Comparison of ENCODE assay signal across 20 cellular contexts in the genomic region with DNA sequence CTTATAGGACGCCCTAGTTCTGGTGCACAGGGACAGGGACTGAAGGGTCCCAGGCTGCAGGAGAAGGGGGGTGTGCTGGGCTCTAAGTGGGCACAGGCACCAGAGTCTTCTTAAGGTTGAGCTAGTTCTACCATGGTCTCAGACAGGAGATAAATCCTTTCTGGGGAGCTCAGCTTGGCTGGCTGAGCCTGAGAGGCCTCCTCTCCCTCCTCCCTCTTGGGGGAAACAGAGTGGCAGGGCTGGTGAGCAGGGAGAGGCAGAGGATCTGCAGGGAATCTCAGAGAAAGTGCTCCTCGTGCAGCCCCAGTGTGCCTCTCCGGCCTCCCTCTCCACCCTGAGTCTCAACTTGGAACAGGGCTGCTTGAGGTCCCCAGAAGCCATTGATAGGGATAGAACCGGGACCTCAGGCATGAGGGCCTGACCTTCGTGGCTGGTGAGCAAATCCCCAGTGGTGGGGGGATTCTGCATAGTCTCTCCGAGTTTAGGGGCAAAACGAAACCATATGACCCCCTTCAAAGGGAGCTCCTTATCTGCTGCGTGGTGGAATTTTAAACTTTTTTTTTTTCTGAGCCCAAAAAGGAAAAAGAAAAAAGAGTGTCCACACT. TPM values are rescaled to one million over a fixed set of nuclear protein-coding genes. Genes with fewer than 3 reads are reported as not detected.
DNase-seq lines count a peak whose midpoint lies in the region; ATAC-seq, FAIRE-seq and TF ChIP-seq lines count a peak whose summit lies in the region.
"Had no signal": no experiment of that assay in that cellular context is flagged by ENCODE, and none has a peak within 500 bp of the region (broad histone marks: within the 10 kb centered on the region; RNA-seq: fewer than 3 reads in every experiment).

No MANE protein-coding gene starts in this region.

- no peak overlapping the region for H2BK120ac ChIP-seq in mesendoderm (ENCODE audit: low read depth, low read length)

- BruUV-seq in endothelial cell of umbilical vein (replicated peaks; lab: Mats Ljungman, UMichigan) = no TSS peak

- no peaks in the 10 kb centered on the region for H3K79me1 ChIP-seq in mesendoderm (ENCODE audit: low read length)

- H3K9ac ChIP-seq in endothelial cell of umbilical vein (replicated peaks; ENCODE audit: extremely low read depth, insufficient read depth, low read length) (no peak overlapping the region), mesendoderm (ENCODE audit: low read length) (no peak overlapping the region)

- peaks cover 0 to 2% of the 10 kb centered on the region in 2 experiments for H3K36me3 ChIP-seq in endothelial cell of umbilical vein (ENCODE audit: control insufficient read depth in 2 of 2, extremely low read depth in 1 of 2, insufficient read depth in 2 of 2, low read length in 2 of 2)
- H3K36me3 ChIP-seq in osteoblast (ENCODE audit: insufficient read depth, low read length) = no peaks in the 10 kb centered on the region
- H3K36me3 ChIP-seq in mesendoderm (ENCODE audit: control insufficient read depth, insufficient read depth, low read length) = no peaks in the 10 kb centered on the region
- H3K36me3 ChIP-seq in testis (ENCODE audit: low read depth, missing control alignments) = no peaks in the 10 kb centered on the region
- H3K36me3 ChIP-seq: SJSA1 had no signal

- in situ Hi-C loops in GM13976 (cut with MboI; ENCODE audit: low sequenced_read_pairs, unreplicated experiment) = loop anchor here (10.0 kb wide), 1 partner anchor 296 kb away; no protein-coding TSS in a partner anchor

- no peaks in the 10 kb centered on the region for H3K9me1 ChIP-seq in endothelial cell of umbilical vein (replicated peaks; ENCODE audit: control insufficient read depth, extremely low read depth, insufficient read depth, low read length)

- H4K8ac ChIP-seq in mesendoderm (ENCODE audit: low read depth, low read length) = no peak overlapping the region

- H4K5ac ChIP-seq in mesendoderm (ENCODE audit: low read length) = no peak overlapping the region

- H2BK15ac ChIP-seq in mesendoderm (replicated peaks; ENCODE audit: low read depth) = no peak overlapping the region

- no peak overlapping the region for H2AK5ac ChIP-seq in mesendoderm (ENCODE audit: low read length)

- no peak for ATAC-seq in GM19463 (IDR thresholded peaks at IDR 0.05; ENCODE audit: unreplicated experiment)
- ATAC-seq: activated CD8-positive, alpha-beta memory T cell treated with anti-CD3 and anti-CD28 coated beads, Interleukin-2, amount 10 ng/mL, durations not matched to agents 7 days and 5 days; effector memory CD8-positive, alpha-beta T cell; Panc1 had no signal

- no peak overlapping the region for H3K4ac ChIP-seq in mesendoderm (ENCODE audit: low read depth, low read length)

- H3K27me3 Mint-ChIP-seq in IgD-negative memory B cell = peaks cover 48% of the 10 kb centered on the region

- no CpG with 5 or more reads among the region's 8 CpGs for whole genome bisulfite sequencing in mesendoderm (ENCODE audit: extremely low coverage, insufficient coverage, low lambda C conversion rate)
- WGBS in testis, 2 donors = 42 to 56% methylated on average over 7 to 8 of the region's 8 CpGs

- POLR2A ChIA-PET in endothelial cell of umbilical vein (lab: Charles Lee) = no interaction called here

- H3K27me3 ChIP-seq in endothelial cell of umbilical vein (ENCODE audit: control insufficient read depth in 2 of 2, insufficient read depth in 2 of 2, low read length in 2 of 2) (peaks cover 43 to 64% of the 10 kb centered on the region in 2 experiments), osteoblast (ENCODE audit: insufficient read depth, low read length) (peaks cover 95% of the 10 kb centered on the region), mesendoderm (ENCODE audit: insufficient read depth, low read length, poor library complexity) (peaks cover 70% of the 10 kb centered on the region), testis (peaks cover 8% of the 10 kb centered on the region)

- dilution Hi-C loops in endothelial cell of umbilical vein (cut with MboI; ENCODE audit: extremely low pct_ligation_motif_present, low sequenced_read_pairs) = no loop called here

- CTCF ChIA-PET in endothelial cell of umbilical vein (lab: Charles Lee) = interaction anchor here (0.6 to 1.0 kb wide), 2 partner anchors 8 to 294 kb away, joined by 3 read pairs; no protein-coding TSS in a partner anchor

- H3K56ac ChIP-seq in mesendoderm (ENCODE audit: low read length) = no peak overlapping the region

- peaks cover 1% of the 10 kb centered on the region for H3K36me3 Mint-ChIP-seq in IgD-negative memory B cell
- H3K36me3 Mint-ChIP-seq: activated CD8-positive, alpha-beta memory T cell treated with anti-CD3 and anti-CD28 coated beads, Interleukin-2, amount 10 ng/mL, durations not matched to agents 7 days and 5 days; activated naive CD4-positive, alpha-beta T cell treated with anti-CD3 and anti-CD28 coated beads, Interleukin-2, amount 50 U/mL, for 24 hours had no signal

- peak overlapping the region; percentile 16 to 90 (median 83) for H3K4me3 Mint-ChIP-seq in IgD-negative memory B cell
- H3K4me3 Mint-ChIP-seq: activated CD8-positive, alpha-beta memory T cell treated with anti-CD3 and anti-CD28 coated beads, Interleukin-2, amount 10 ng/mL, durations not matched to agents 7 days and 5 days; T-helper 1 cell treated with Interleukin-12 subunit alpha and Interleukin-12 subunit beta and Interleukin-4 antibody, amounts not matched to agents 30 μg/mL and 1 μg/mL, for 36 hours had no signal

- TF ChIP-seq POLR2A in endothelial cell of umbilical vein (IDR thresholded peaks at IDR 0.05; ENCODE audit: low read depth, low read length) (no peak), testis (IDR thresholded peaks at IDR 0.05) (no peak)

- no peak overlapping the region for H3K18ac ChIP-seq in mesendoderm (ENCODE audit: low read length)

- peaks cover 20 to 34% (median 29%) of the 10 kb centered on the region in 3 donors for H3K4me1 Mint-ChIP-seq in IgD-negative memory B cell

- DNase-seq in GM13976 (ENCODE audit: low spot score) (peak; percentile 40), endothelial cell of umbilical vein (ENCODE audit: low read depth, low spot score) (no peak), osteoblast (ENCODE audit: insufficient read length, low spot score, missing footprints) (peak; percentile 86), mesendoderm (no peak), testis (no peak)
- DNase-seq: activated CD4-positive, alpha-beta T cell treated with anti-CD3 and anti-CD28 coated beads, Interleukin-2, amount 10 ng/mL, durations not matched to agents 24 days and 14 days; activated CD8-positive, alpha-beta memory T cell treated with anti-CD3 and anti-CD28 coated beads, Interleukin-2, amount 10 ng/mL, durations not matched to agents 7 days and 5 days; effector memory CD8-positive, alpha-beta T cell; GDM1; NCI-H510A had no signal

- no peak overlapping the region for H3K23ac ChIP-seq in mesendoderm (ENCODE audit: low read length)

- H2AFZ ChIP-seq in endothelial cell of umbilical vein (ENCODE audit: low read depth, low read length) = no peak overlapping the region
- no peak overlapping the region for H2AFZ ChIP-seq in osteoblast (ENCODE audit: low read length)

- peak; percentile 67 for FAIRE-seq in endothelial cell of umbilical vein (lab: Jason Lieb, UNC)
- FAIRE-seq: kidney had no signal

- no peak for TF ChIP-seq CTCF in GM13976 (IDR thresholded peaks at IDR 0.05; ENCODE audit: borderline replicate concordance, control extremely low read depth, extremely low read depth, insufficient read depth, missing control alignments)
- no peak for TF ChIP-seq CTCF in endothelial cell of umbilical vein (IDR thresholded peaks at IDR 0.05; ENCODE audit: extremely low read depth in 1 of 2, insufficient read depth in 1 of 2, low read depth in 1 of 2, low read length in 2 of 2)
- TF ChIP-seq CTCF in osteoblast (IDR thresholded peaks at IDR 0.05; ENCODE audit: extremely low read depth, low read depth, low read length) = no peak
- TF ChIP-seq CTCF in testis (IDR thresholded peaks at IDR 0.05) = no peak

- H3K79me2 ChIP-seq in endothelial cell of umbilical vein (ENCODE audit: control insufficient read depth, insufficient read depth, low read length) (no peaks in the 10 kb centered on the region), osteoblast (ENCODE audit: insufficient read depth, low read length) (no peaks in the 10 kb centered on the region), mesendoderm (ENCODE audit: control insufficient read depth, insufficient read depth, low read length) (no peaks in the 10 kb centered on the region)

- peak overlapping the region; percentile 16 to 88 (median 28) for H3K27ac Mint-ChIP-seq in IgD-negative memory B cell
- H3K27ac Mint-ChIP-seq: activated CD4-positive, alpha-beta T cell treated with anti-CD3 and anti-CD28 coated beads, Interleukin-2, amount 10 ng/mL, durations not matched to agents 24 days and 14 days; activated CD8-positive, alpha-beta memory T cell treated with anti-CD3 and anti-CD28 coated beads, Interleukin-2, amount 10 ng/mL, durations not matched to agents 7 days and 5 days; activated naive CD4-positive, alpha-beta T cell treated with anti-CD3 and anti-CD28 coated beads, Interleukin-2, amount 50 U/mL, for 24 hours; activated T-helper 1 cell treated with anti-CD3 and anti-CD28 coated beads, Interleukin-12 subunit alpha, Interleukin-12 subunit beta, Interleukin-2, Interleukin-4 antibody, amounts not matched to agents 30 ng/mL and 10 ng/mL and 1 ng/mL, durations not matched to agents 14 hours and 24 hours and 36 hours; effector memory CD8-positive, alpha-beta T cell; T-helper 1 cell treated with Interleukin-12 subunit alpha and Interleukin-12 subunit beta and Interleukin-4 antibody, amounts not matched to agents 30 μg/mL and 1 μg/mL, for 36 hours had no signal

- no peaks in the 10 kb centered on the region for H4K20me1 ChIP-seq in endothelial cell of umbilical vein (replicated peaks; ENCODE audit: control insufficient read depth, extremely low read depth, insufficient read depth, low read length)
- H4K20me1 ChIP-seq in osteoblast (ENCODE audit: insufficient read depth, low read length) = no peaks in the 10 kb centered on the region

- H3K9me3 Mint-ChIP-seq in IgD-negative memory B cell = no peaks in the 10 kb centered on the region
- H3K9me3 Mint-ChIP-seq: activated CD4-positive, alpha-beta T cell treated with anti-CD3 and anti-CD28 coated beads, Interleukin-2, amount 10 ng/mL, durations not matched to agents 24 days and 14 days; activated naive CD4-positive, alpha-beta T cell treated with anti-CD3 and anti-CD28 coated beads, Interleukin-2, amount 50 U/mL, for 24 hours; activated T-helper 1 cell treated with anti-CD3 and anti-CD28 coated beads, Interleukin-12 subunit alpha, Interleukin-12 subunit beta, Interleukin-2, Interleukin-4 antibody, amounts not matched to agents 30 ng/mL and 10 ng/mL and 1 ng/mL, durations not matched to agents 14 hours and 24 hours and 36 hours; effector memory CD8-positive, alpha-beta T cell; T-helper 1 cell treated with Interleukin-12 subunit alpha and Interleukin-12 subunit beta and Interleukin-4 antibody, amounts not matched to agents 30 μg/mL and 1 μg/mL, for 36 hours had no signal

- H3K4me3 ChIP-seq in endothelial cell of umbilical vein (replicated peaks in 1 of 3; ENCODE audit: insufficient read depth in 1 of 3, low read depth in 1 of 3, low read length in 3 of 3) = peak overlapping the region in 1 of 3 experiments; percentile 46
- no peak overlapping the region for H3K4me3 ChIP-seq in osteoblast (ENCODE audit: insufficient read depth, low read length)
- no peak overlapping the region for H3K4me3 ChIP-seq in mesendoderm (ENCODE audit: low read length)
- H3K4me3 ChIP-seq in testis = no peak overlapping the region
- H3K4me3 ChIP-seq: SJSA1 had no signal

- H3K4me1 ChIP-seq in endothelial cell of umbilical vein (ENCODE audit: control insufficient read depth, extremely low read depth, insufficient read depth, low read length) = peaks cover 17% of the 10 kb centered on the region
- no peaks in the 10 kb centered on the region for H3K4me1 ChIP-seq in osteoblast (ENCODE audit: insufficient read depth, low read length)
- peaks cover 7% of the 10 kb centered on the region for H3K4me1 ChIP-seq in mesendoderm (ENCODE audit: control insufficient read depth, low read depth, low read length)
- peaks cover 14% of the 10 kb centered on the region for H3K4me1 ChIP-seq in testis

- no peak overlapping the region for H2BK5ac ChIP-seq in mesendoderm (ENCODE audit: low read length)

- H3K4me2 ChIP-seq in endothelial cell of umbilical vein (ENCODE audit: insufficient read depth, low read length) (no peak overlapping the region), osteoblast (ENCODE audit: insufficient read depth, low read length) (no peak overlapping the region), mesendoderm (ENCODE audit: low read length) (no peak overlapping the region)

- intact Hi-C loops in endothelial cell of umbilical vein (cut with micrococcal nuclease) (loop anchor here (5.0 kb wide), 2 partner anchors 78 to 648 kb away; no protein-coding TSS in a partner anchor), testis (cut with DNase I; ENCODE audit: low total_unique reads) (no loop called here)

- H3K27ac ChIP-seq in endothelial cell of umbilical vein (ENCODE audit: insufficient read depth, low read depth, low read length) (no peak overlapping the region), osteoblast (ENCODE audit: low read depth, low read length) (no peak overlapping the region), mesendoderm (ENCODE audit: low read depth, low read length) (no peak overlapping the region), testis (no peak overlapping the region)
- H3K27ac ChIP-seq: SJSA1 had no signal

- H3K9me3 ChIP-seq in endothelial cell of umbilical vein (replicated peaks; ENCODE audit: control insufficient read depth, insufficient read depth, low read length) (no peaks in the 10 kb centered on the region), osteoblast (ENCODE audit: low read depth, low read length) (no peaks in the 10 kb centered on the region), testis (no peaks in the 10 kb centered on the region)
- H3K9me3 ChIP-seq: SJSA1 had no signal

RNA-seq across cellular contexts. Expression of gene GDF7, which starts 2.0 kb away (rescaled TPM):
- 0.74 TPM for polyA plus RNA-seq in IgD-negative memory B cell
- total RNA-seq in endothelial cell of umbilical vein = 1.1 and 3.7 TPM in 2 replicates
- 3.9 and 4.1 TPM in 2 replicates for polyA plus RNA-seq in endothelial cell of umbilical vein
- 3.7 and 4.2 TPM in 2 replicates for polyA plus RNA-seq in endothelial cell of umbilical vein (2011; cell fraction: cytosol; rRNA removed)
- 12.2 and 14.2 TPM in 2 replicates for polyA plus RNA-seq in endothelial cell of umbilical vein (2011; cell fraction: nucleus; rRNA removed)
- polyA plus RNA-seq in endothelial cell of umbilical vein (2012) = 4.1 and 14.2 TPM in 2 replicates
- 10.6 and 16.9 TPM in 2 replicates for polyA minus RNA-seq in endothelial cell of umbilical vein
- polyA minus RNA-seq in endothelial cell of umbilical vein (2011; cell fraction: cytosol; rRNA and poly(A)+ RNA removed) = not detected
- polyA minus RNA-seq in endothelial cell of umbilical vein (2011; cell fraction: nucleus; rRNA and poly(A)+ RNA removed) = 6.1 and 6.8 TPM in 2 replicates
- total RNA-seq in osteoblast = under 0.01 TPM in 1 of 2 replicates, not detected in the other
- polyA plus RNA-seq in mesendoderm (2013, experiment 1 of 2) = 0.03 TPM
- polyA plus RNA-seq in mesendoderm (2013, experiment 2 of 2) = 0.01 TPM
- 1 to 10 TPM in 1 of 2 donors, under 1 TPM in 1; 0.62 to 1.1 TPM for total RNA-seq in testis
- 0.69 TPM for polyA plus RNA-seq in testis (ENCODE audit: insufficient read depth, low read depth, low replicate concordance)
- total RNA-seq: activated CD8-positive, alpha-beta memory T cell treated with anti-CD3 and anti-CD28 coated beads, Interleukin-2, amount 10 ng/mL, durations not matched to agents 7 days and 5 days; MCF 10A; myocyte had no signal

RNA-seq across cellular contexts. Expression of gene HS1BP3, which starts 18.1 kb away (rescaled TPM):
- polyA plus RNA-seq in IgD-negative memory B cell (27.3 TPM), endothelial cell of umbilical vein (27.4 and 36.3 TPM in 2 replicates), testis (ENCODE audit: insufficient read depth, low read depth, low replicate concordance) (25.0 TPM)
- total RNA-seq in endothelial cell of umbilical vein (27.8 and 33.1 TPM in 2 replicates), osteoblast (47.4 and 47.8 TPM in 2 replicates), testis (10 to 100 TPM; 23.5 to 31.6 TPM)
- 17.0 and 22.6 TPM in 2 replicates for polyA plus RNA-seq in endothelial cell of umbilical vein (2011; cell fraction: cytosol; rRNA removed)
- 42.4 and 48.5 TPM in 2 replicates for polyA plus RNA-seq in endothelial cell of umbilical vein (2011; cell fraction: nucleus; rRNA removed)
- 19.9 and 37.4 TPM in 2 replicates for polyA plus RNA-seq in endothelial cell of umbilical vein (2012)
- 22.4 and 24.7 TPM in 2 replicates for polyA minus RNA-seq in endothelial cell of umbilical vein
- 7.2 TPM for polyA minus RNA-seq in endothelial cell of umbilical vein (2011; cell fraction: cytosol; rRNA and poly(A)+ RNA removed)
- polyA minus RNA-seq in endothelial cell of umbilical vein (2011; cell fraction: nucleus; rRNA and poly(A)+ RNA removed) = 26.3 and 35.3 TPM in 2 replicates
- 4.5 TPM for polyA plus RNA-seq in mesendoderm (2013, experiment 1 of 2)
- 5.0 TPM for polyA plus RNA-seq in mesendoderm (2013, experiment 2 of 2)

Comparison
In these comparisons a context has a peak if more than half of its experiments do, and no peak if none do; other contexts are left out.
1. DNase-seq: peak in GM13976 (single experiment) and osteoblast (single experiment); none in endothelial cell of umbilical vein (single experiment), mesendoderm (single experiment) and testis (single experiment).